1 cellular context compared by ENCODE assay signal in the genomic region with DNA sequence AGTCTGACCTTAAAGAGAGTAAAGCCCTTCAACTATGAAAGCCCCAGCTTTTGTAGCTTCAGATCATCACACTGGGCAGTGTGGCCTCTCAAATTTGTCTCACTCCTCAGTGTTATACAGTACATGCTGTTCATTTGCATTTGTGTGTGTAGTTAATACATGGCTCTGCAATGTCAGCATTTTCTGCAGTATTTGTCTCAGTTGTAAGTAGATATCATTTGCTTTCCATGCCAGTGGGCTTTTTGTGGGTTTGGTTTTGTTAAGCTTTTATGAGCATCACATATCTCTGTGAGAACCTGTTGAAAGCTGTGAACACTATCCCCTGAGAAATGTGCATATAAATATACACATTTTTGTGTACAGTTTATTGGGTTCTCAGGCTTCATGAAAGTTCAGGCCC.
TF ChIP-seq lines count a peak whose summit lies in the region.

No MANE protein-coding gene starts in this region.

TF ChIP-seq in HEK293T, 16 proteins besides CTCF, POLR2A, EP300 and RAD21 (continued from another document):
- TF ChIP-seq SP1 (IDR thresholded peaks at IDR 0.05) (no peak), L3MBTL2 (conservative IDR thresholded peaks at IDR 0.05) (no peak)
